In the genomic region with DNA sequence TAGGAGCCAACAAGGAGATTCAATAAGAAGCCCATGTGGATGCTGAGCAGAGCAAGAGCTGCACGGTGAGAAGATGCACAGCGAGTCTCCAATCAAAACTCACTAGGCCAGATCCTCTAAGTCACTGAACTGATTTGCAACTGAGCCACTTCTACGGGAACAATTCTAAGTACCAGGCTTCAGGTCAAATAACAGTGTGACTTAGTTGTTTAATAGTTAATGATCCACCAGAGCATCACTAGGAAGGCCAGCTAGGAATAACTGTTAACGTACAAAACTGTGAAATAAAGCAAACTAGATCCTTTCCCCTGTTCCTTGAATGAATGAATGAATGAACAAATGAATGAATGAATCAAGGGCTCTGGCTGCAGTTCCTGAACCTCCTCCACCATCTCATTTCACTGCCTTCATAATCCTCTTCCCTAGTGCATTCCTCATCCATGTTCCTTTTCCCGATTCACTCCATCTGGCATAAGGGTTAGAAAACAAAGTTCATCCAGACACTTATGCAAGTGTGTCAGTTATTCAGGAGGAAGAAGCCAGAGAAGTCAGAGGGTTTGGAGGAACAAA, we compare ENCODE assay signal across 26 cellular contexts. TPM values are rescaled to one million over a fixed set of nuclear protein-coding genes. Genes with fewer than 3 reads are reported as not detected.
A peak's percentile ranks its signal among the peaks of the same experiment; 100 is the strongest.
DNase-seq lines count a peak whose midpoint lies in the region; ATAC-seq, FAIRE-seq and TF ChIP-seq lines count a peak whose summit lies in the region.
"Had no signal": no experiment of that assay in that cellular context is flagged by ENCODE, and none has a peak within 500 bp of the region (broad histone marks: within the 10 kb centered on the region; RNA-seq: fewer than 3 reads in every experiment).

No MANE protein-coding gene starts in this region.

- DNase-seq in A549 (ENCODE audit: low read depth in 1 of 2, low spot score in 1 of 2) (no peak), NCI-H2171 treated with DMSO at 0.1 percent for 48 hours (lab: John Stamatoyannopoulos, UW) (no peak), nephron progenitor cell (no peak), DMS153 (lab: John Stamatoyannopoulos, UW) (no peak)
- no peak for DNase-seq in natural killer cell treated with Interleukin-12 subunit alpha and Interleukin-12 subunit beta and Interleukin-15 and Interleukin-18, amount 100 ng/mL, for 72 hours (ENCODE audit: low spot score)
- DNase-seq: activated CD4-positive, alpha-beta T cell treated with anti-CD3 and anti-CD28 coated beads for 48 hours; activated naive CD4-positive, alpha-beta T cell treated with Interleukin-2 at 50 U/mL for 16 hours; activated T-cell treated with anti-CD3 and anti-CD28 coated beads, Interleukin-2, amount 50 U/mL, for 48 hours; amniotic stem cell; effector CD4-positive, alpha-beta T cell; NCI-H1092; NCI-H1694 treated with DMSO at 0.1 percent for 48 hours; NCI-H226; stimulated activated CD4-positive, alpha-beta T cell treated with anti-CD3 and anti-CD28 coated beads, Interleukin-2, amount 100 ng/mL, for 48 hours; T-helper 17 cell; upper lobe of right lung had no signal

- no peaks in the 10 kb centered on the region for H3K9me3 Mint-ChIP-seq in natural killer cell treated with Interleukin-12 subunit alpha and Interleukin-12 subunit beta and Interleukin-15 and Interleukin-18, amount 100 ng/mL, for 72 hours
- peaks cover 4% of the 10 kb centered on the region for H3K9me3 Mint-ChIP-seq in nephron progenitor cell

- H3K4me1 Mint-ChIP-seq in natural killer cell treated with Interleukin-12 subunit alpha and Interleukin-12 subunit beta and Interleukin-15 and Interleukin-18, amount 100 ng/mL, for 72 hours (ENCODE audit: low read depth in 2 of 2) = peaks cover 77 to 88% of the 10 kb centered on the region in 2 donors
- H3K4me1 Mint-ChIP-seq in nephron progenitor cell = peaks cover 7% of the 10 kb centered on the region

- no peaks in the 10 kb centered on the region for H3K36me3 ChIP-seq in ACC112 (ENCODE audit: insufficient read depth, low read length)
- H3K36me3 ChIP-seq: upper lobe of right lung had no signal

- H3K4me1 ChIP-seq in A549 = peaks cover 18% of the 10 kb centered on the region; the same call in 2 of the 3 replicates
- H3K4me1 ChIP-seq in ACC112 (ENCODE audit: control insufficient read depth, insufficient read depth, low read length, unreplicated experiment) = peaks cover 26% of the 10 kb centered on the region

- no peak for TF ChIP-seq EP300 in A549 (IDR thresholded peaks at IDR 0.05)

- no peaks in the 10 kb centered on the region for H3K27me3 Mint-ChIP-seq in natural killer cell treated with Interleukin-12 subunit alpha and Interleukin-12 subunit beta and Interleukin-15 and Interleukin-18, amount 100 ng/mL, for 72 hours
- H3K27me3 Mint-ChIP-seq in nephron progenitor cell (ENCODE audit: low read depth, poor library complexity) = peaks cover 3% of the 10 kb centered on the region

- no peak for TF ChIP-seq RAD21 in A549 (conservative IDR thresholded peaks at IDR 0.05 in 1 of 2, IDR thresholded peaks at IDR 0.05 in 1 of 2)

- H3K27ac ChIP-seq in A549 (no peak overlapping the region), ACC112 (ENCODE audit: low read depth, low read length) (peak overlapping the region; percentile 28; the same call in 1 of the 2 replicates), VCaP (peak overlapping the region; percentile 58; the same call in 1 of the 2 replicates)
- H3K27ac ChIP-seq: RWPE1, SK-N-MC, upper lobe of right lung had no signal

- peaks cover 54% of the 10 kb centered on the region for H3K36me3 Mint-ChIP-seq in natural killer cell treated with Interleukin-12 subunit alpha and Interleukin-12 subunit beta and Interleukin-15 and Interleukin-18, amount 100 ng/mL, for 72 hours
- H3K36me3 Mint-ChIP-seq in nephron progenitor cell (ENCODE audit: low read depth) = peaks cover 4% of the 10 kb centered on the region

- FAIRE-seq in A549 (lab: Jason Lieb, UNC) = peak; percentile 46
- FAIRE-seq: D721Med, GM12892, H1 had no signal

- CTCF ChIA-PET in A549 (lab: Yijun Ruan, JAX) = interaction anchor here (5.7 kb wide), 1 partner anchor 6 kb away, joined by 39 read pairs; no protein-coding TSS in a partner anchor

- H3K4me3 ChIP-seq in A549 (no peak overlapping the region), ACC112 (ENCODE audit: low read depth, low read length) (peak overlapping the region; percentile 28; the same call in 1 of the 2 replicates)
- H3K4me3 ChIP-seq: SK-N-MC, upper lobe of right lung had no signal

- H3K4me2 ChIP-seq in A549 = no peak overlapping the region

- ATAC-seq in A549 = no peak
- ATAC-seq in natural killer cell treated with Interleukin-12 subunit alpha and Interleukin-12 subunit beta and Interleukin-15 and Interleukin-18, amount 100 ng/mL, for 72 hours = no peak
- ATAC-seq: left ventricle myocardium superior, T-helper 17 cell had no signal

- TF ChIP-seq CTCF in A549 (IDR thresholded peaks at IDR 0.05) (no peak), VCaP (conservative IDR thresholded peaks at IDR 0.05) (no peak), nephron progenitor cell (IDR thresholded peaks at IDR 0.05) (no peak)

- H3K79me2 ChIP-seq in ACC112 (ENCODE audit: control insufficient read depth, insufficient read depth, low read length, unreplicated experiment) = no peaks in the 10 kb centered on the region

- peak overlapping the region; percentile 92 to 98 for H3K27ac Mint-ChIP-seq in natural killer cell treated with Interleukin-12 subunit alpha and Interleukin-12 subunit beta and Interleukin-15 and Interleukin-18, amount 100 ng/mL, for 72 hours
- H3K27ac Mint-ChIP-seq in nephron progenitor cell = no peak overlapping the region
- H3K27ac Mint-ChIP-seq: T-helper 17 cell had no signal

- no peak for TF ChIP-seq POLR2A in A549 (IDR thresholded peaks at IDR 0.05; ENCODE audit: low read length)

- POLR2A ChIA-PET in A549 (lab: Yijun Ruan, JAX) = no interaction called here

- H3K27me3 ChIP-seq in ACC112 (ENCODE audit: insufficient read depth, low read length) = no peaks in the 10 kb centered on the region
- H3K27me3 ChIP-seq: upper lobe of right lung had no signal

- 72% methylated on average over 5 of the region's 5 CpGs for WGBS in A549 (ENCODE audit: missing lambda C conversion rate)

- H3K4me3 Mint-ChIP-seq in natural killer cell treated with Interleukin-12 subunit alpha and Interleukin-12 subunit beta and Interleukin-15 and Interleukin-18, amount 100 ng/mL, for 72 hours = peak overlapping the region; percentile 68
- H3K4me3 Mint-ChIP-seq in nephron progenitor cell = no peak overlapping the region
- H3K4me3 Mint-ChIP-seq: T-helper 17 cell had no signal

- no peaks in the 10 kb centered on the region for H3K9me3 ChIP-seq in A549
- H3K9me3 ChIP-seq: upper lobe of right lung had no signal

- H2AFZ ChIP-seq in ACC112 (ENCODE audit: low read length, unreplicated experiment) = peak overlapping the region; percentile 26

TF ChIP-seq in A549, 52 proteins besides CTCF, POLR2A, EP300 and RAD21:
- TF ChIP-seq CBX8 (IDR thresholded peaks at IDR 0.05) = no peak
- no peak for TF ChIP-seq HEYL (CRISPR knock-in tag; IDR thresholded peaks at IDR 0.05)
- no peak for TF ChIP-seq HOXB13 (CRISPR knock-in tag; IDR thresholded peaks at IDR 0.05; ENCODE audit: low read depth)
- TF ChIP-seq, protein P1, sequence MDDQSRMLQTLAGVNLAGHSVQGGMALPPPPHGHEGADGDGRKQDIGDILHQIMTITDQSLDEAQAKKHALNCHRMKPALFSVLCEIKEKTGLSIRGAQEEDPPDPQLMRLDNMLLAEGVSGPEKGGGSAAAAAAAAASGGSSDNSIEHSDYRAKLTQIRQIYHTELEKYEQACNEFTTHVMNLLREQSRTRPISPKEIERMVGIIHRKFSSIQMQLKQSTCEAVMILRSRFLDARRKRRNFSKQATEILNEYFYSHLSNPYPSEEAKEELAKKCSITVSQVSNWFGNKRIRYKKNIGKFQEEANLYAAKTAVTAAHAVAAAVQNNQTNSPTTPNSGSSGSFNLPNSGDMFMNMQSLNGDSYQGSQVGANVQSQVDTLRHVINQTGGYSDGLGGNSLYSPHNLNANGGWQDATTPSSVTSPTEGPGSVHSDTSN (IDR thresholded peaks at IDR 0.05) = no peak
- TF ChIP-seq BHLHE40 (IDR thresholded peaks at IDR 0.05; ENCODE audit: low read depth, low read length) = no peak
- TF ChIP-seq MYC (IDR thresholded peaks at IDR 0.05; ENCODE audit: borderline replicate concordance, low read length) = no peak
- TF ChIP-seq POLR2AphosphoS2 (conservative IDR thresholded peaks at IDR 0.05; ENCODE audit: low read length) = no peak
- no peak for TF ChIP-seq HDAC2 (IDR thresholded peaks at IDR 0.05)
- TF ChIP-seq RCOR1 (IDR thresholded peaks at IDR 0.05; ENCODE audit: low read depth, low read length) = no peak
- TF ChIP-seq HOXA7 (CRISPR knock-in tag; IDR thresholded peaks at IDR 0.05) = no peak
- no peak for TF ChIP-seq SMC3 (IDR thresholded peaks at IDR 0.05)

RNA-seq across cellular contexts. Expression of gene ATP8B4, which starts 59.7 kb away (rescaled TPM):
- 1.7 and 2.7 TPM in 2 replicates for polyA plus RNA-seq in A549 (2011; rRNA removed)
- 0.26 and 0.32 TPM in 2 replicates for polyA plus RNA-seq in A549 (2012; cell fraction: cytosol; rRNA removed)
- 0.79 and 0.88 TPM in 2 replicates for polyA plus RNA-seq in A549 (2012; cell fraction: nucleus; rRNA removed)
- 0.88 to 1.2 TPM (median 1.2 TPM) in 3 replicates for polyA plus RNA-seq in A549 (2017; fragmentation: RNase III; extraction: RNeasy Plus Mini Kit Qiagen cat#74134 plus additional on column Dnase treatment)
- polyA minus RNA-seq in A549 (2011; rRNA and poly(A)+ RNA removed) = 2.9 and 4.9 TPM in 2 replicates
- 100 to 1,000 TPM; 273 to 296 TPM for total RNA-seq in natural killer cell treated with Interleukin-12 subunit alpha and Interleukin-12 subunit beta and Interleukin-15 and Interleukin-18, amount 100 ng/mL, for 72 hours
- total RNA-seq: glomerular endothelial cell, osteocyte had no signal

Comparison
In these comparisons a context has a peak if more than half of its experiments do, and no peak if none do; other contexts are left out.
1. H3K27ac ChIP-seq: peak in ACC112 (single experiment) and VCaP (single experiment); none in A549 (0 of 2).